In the genomic region with DNA sequence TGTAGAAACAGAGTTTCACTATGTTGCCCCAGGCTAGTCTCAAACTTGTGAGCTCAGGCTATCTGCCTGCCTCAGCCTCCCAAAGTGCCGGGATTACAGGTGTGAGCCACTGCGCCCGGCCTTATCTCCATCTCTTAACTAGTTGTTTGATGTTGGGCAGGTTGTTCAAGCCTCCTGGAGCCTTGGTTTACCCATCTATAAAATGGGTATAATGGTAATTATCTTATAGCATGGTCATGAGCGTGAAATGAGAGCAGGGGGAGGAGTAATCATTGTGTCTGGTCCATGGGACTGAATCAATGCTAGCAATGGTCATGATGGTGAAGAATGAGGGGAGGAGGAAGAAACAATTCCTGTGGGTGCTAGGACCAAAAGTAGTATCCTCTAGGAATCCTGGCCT, we compare ENCODE assay signal across 15 cellular contexts. TPM values are rescaled to one million over a fixed set of nuclear protein-coding genes. Genes with fewer than 3 reads are reported as not detected.
DNase-seq lines count a peak whose midpoint lies in the region; ATAC-seq and TF ChIP-seq lines count a peak whose summit lies in the region.
"Had no signal": no experiment of that assay in that cellular context is flagged by ENCODE, and none has a peak within 500 bp of the region (broad histone marks: within the 10 kb centered on the region; RNA-seq: fewer than 3 reads in every experiment).

No MANE protein-coding gene starts in this region.

- no peak for TF ChIP-seq POLR2A in thyroid gland (IDR thresholded peaks at IDR 0.05)

- H3K9me3 Mint-ChIP-seq in activated naive CD4-positive, alpha-beta T cell treated with anti-CD3 and anti-CD28 coated beads for 36 hours, result no peaks in the 10 kb centered on the region
- peaks cover 0 to 5% of the 10 kb centered on the region in 2 donors for H3K9me3 Mint-ChIP-seq in activated naive CD4-positive, alpha-beta T cell treated with anti-CD3 and anti-CD28 coated beads, Interleukin-2, amount 50 U/mL, for 72 hours
- H3K9me3 Mint-ChIP-seq in activated B cell treated with CpG ODN at 0.5 μM for 24 hours, result no peaks in the 10 kb centered on the region
- H3K9me3 Mint-ChIP-seq: memory B cell had no signal

- H3K4me1 Mint-ChIP-seq in activated naive CD4-positive, alpha-beta T cell treated with anti-CD3 and anti-CD28 coated beads for 36 hours (ENCODE audit: low read depth), result peaks cover 58% of the 10 kb centered on the region
- H3K4me1 Mint-ChIP-seq in activated B cell treated with CpG ODN at 0.5 μM for 24 hours, result peaks cover 79% of the 10 kb centered on the region

- H3K27ac Mint-ChIP-seq in activated naive CD4-positive, alpha-beta T cell treated with anti-CD3 and anti-CD28 coated beads for 36 hours, result peak overlapping the region; percentile 83
- H3K27ac Mint-ChIP-seq in activated naive CD4-positive, alpha-beta T cell treated with anti-CD3 and anti-CD28 coated beads, Interleukin-2, amount 50 U/mL, for 72 hours, result peak overlapping the region in 1 of 2 donors; percentile 98
- peak overlapping the region; percentile 89 for H3K27ac Mint-ChIP-seq in activated B cell treated with CpG ODN at 0.5 μM for 24 hours
- H3K27ac Mint-ChIP-seq: memory B cell had no signal

- H3K4me1 ChIP-seq in hepatocyte (ENCODE audit: insufficient read depth), result peaks cover 25% of the 10 kb centered on the region
- H3K4me1 ChIP-seq in thyroid gland, result peaks cover 33 to 58% of the 10 kb centered on the region in 2 donors

- POLR2A ChIA-PET in activated B cell treated with CpG ODN at 0.5 μM for 24 hours (lab: Charles Lee), result interaction anchor here (0.7 to 36.9 kb wide), 5 partner anchors 15 to 151 kb away, joined by 3 to 1703 read pairs (median 4); no protein-coding TSS in a partner anchor

- no peaks in the 10 kb centered on the region for H3K9me3 ChIP-seq in hepatocyte (ENCODE audit: low read depth)
- no peaks in the 10 kb centered on the region for H3K9me3 ChIP-seq in thyroid gland
- H3K9me3 ChIP-seq: heart right ventricle, tibial nerve had no signal

- H2AFZ ChIP-seq in hepatocyte, result no peak overlapping the region

- DNase-seq in activated naive CD4-positive, alpha-beta T cell treated with anti-CD3 and anti-CD28 coated beads for 36 hours, result no peak
- no peak for DNase-seq in activated naive CD4-positive, alpha-beta T cell treated with anti-CD3 and anti-CD28 coated beads, Interleukin-2, amount 50 U/mL, for 72 hours (ENCODE audit: low spot score in 2 of 2)
- DNase-seq in activated B cell treated with CpG ODN at 0.5 μM for 24 hours, result no peak
- DNase-seq in hepatocyte (ENCODE audit: low spot score), result no peak
- no peak for DNase-seq in thyroid gland
- no peak for DNase-seq in ecto neural progenitor cell (ENCODE audit: low spot score)
- DNase-seq: activated CD4-positive, CD25-positive, alpha-beta regulatory T cell treated with anti-CD3 and anti-CD28 coated beads, Interleukin-2, amount 50 U/mL, for 72 hours; effector CD4-positive, alpha-beta T cell; heart right ventricle; NCI-H510A treated with DMSO at 0.1 percent for 48 hours; SHP77 treated with DMSO at 0.1 percent for 48 hours had no signal

- H3K27ac ChIP-seq in hepatocyte (peak overlapping the region; percentile 83), thyroid gland (peak overlapping the region in 2 of 3 donors; percentile 69 to 72)

- H3K36me3 ChIP-seq in hepatocyte (replicated peaks; ENCODE audit: insufficient read depth, low read depth), result no peaks in the 10 kb centered on the region
- H3K36me3 ChIP-seq in thyroid gland, result no peaks in the 10 kb centered on the region

- H3K27me3 Mint-ChIP-seq in activated naive CD4-positive, alpha-beta T cell treated with anti-CD3 and anti-CD28 coated beads for 36 hours (ENCODE audit: low read depth), result no peaks in the 10 kb centered on the region
- no peaks in the 10 kb centered on the region for H3K27me3 Mint-ChIP-seq in activated B cell treated with CpG ODN at 0.5 μM for 24 hours
- H3K27me3 Mint-ChIP-seq: memory B cell had no signal

- CTCF ChIA-PET in activated naive CD4-positive, alpha-beta T cell treated with anti-CD3 and anti-CD28 coated beads for 36 hours (lab: Charles Lee), result interaction anchor here (0.6 to 1.4 kb wide), 3 partner anchors 12 to 151 kb away, joined by 3 to 4 read pairs (median 3); no protein-coding TSS in a partner anchor
- CTCF ChIA-PET in activated B cell treated with CpG ODN at 0.5 μM for 24 hours (lab: Charles Lee), result interaction anchor here (7.9 kb wide), 1 partner anchor 14 kb away, joined by 70 read pairs; no protein-coding TSS in a partner anchor

- H4K20me1 ChIP-seq in hepatocyte (ENCODE audit: insufficient read depth, poor library complexity, severe bottlenecking), result peaks cover 49% of the 10 kb centered on the region

- intact Hi-C loops in activated naive CD4-positive, alpha-beta T cell treated with anti-CD3 and anti-CD28 coated beads for 36 hours (cut with micrococcal nuclease), result no loop called here
- intact Hi-C loops in activated B cell treated with CpG ODN at 0.5 μM for 24 hours (cut with micrococcal nuclease) (no loop called here), thyroid gland (cut with DNase I) (no loop called here)

- H3K4me3 Mint-ChIP-seq in activated naive CD4-positive, alpha-beta T cell treated with anti-CD3 and anti-CD28 coated beads for 36 hours, result no peak overlapping the region
- H3K4me3 Mint-ChIP-seq in activated B cell treated with CpG ODN at 0.5 μM for 24 hours, result no peak overlapping the region
- H3K4me3 Mint-ChIP-seq: memory B cell had no signal

- ATAC-seq in activated naive CD4-positive, alpha-beta T cell treated with anti-CD3 and anti-CD28 coated beads, Interleukin-2, amount 50 U/mL, for 72 hours, result no peak
- ATAC-seq in activated B cell treated with CpG ODN at 0.5 μM for 24 hours (ENCODE audit: low read depth) (no peak), GM18511 (IDR thresholded peaks at IDR 0.05; ENCODE audit: unreplicated experiment) (no peak), HG03520 (IDR thresholded peaks at IDR 0.05; ENCODE audit: unreplicated experiment) (no peak)

- peaks cover 96% of the 10 kb centered on the region for H3K79me2 ChIP-seq in hepatocyte

- 94% methylated on average over 4 of the region's 4 CpGs for WGBS in hepatocyte (ENCODE audit: low lambda C conversion rate, missing lambda C conversion rate)
- WGBS in thyroid gland, 2 donors, result 99% methylated on average over 4 of the region's 4 CpGs

- H3K4me2 ChIP-seq in hepatocyte, result peak overlapping the region; percentile 64

- no peaks in the 10 kb centered on the region for H3K9me2 ChIP-seq in hepatocyte (replicated peaks; ENCODE audit: insufficient read depth)

- peaks cover 16% of the 10 kb centered on the region for H3K36me3 Mint-ChIP-seq in activated naive CD4-positive, alpha-beta T cell treated with anti-CD3 and anti-CD28 coated beads for 36 hours (ENCODE audit: low read depth)
- H3K36me3 Mint-ChIP-seq in activated naive CD4-positive, alpha-beta T cell treated with anti-CD3 and anti-CD28 coated beads, Interleukin-2, amount 50 U/mL, for 72 hours, result peaks cover 5 to 46% of the 10 kb centered on the region in 2 donors
- H3K36me3 Mint-ChIP-seq in activated B cell treated with CpG ODN at 0.5 μM for 24 hours (ENCODE audit: low read depth), result peaks cover 41% of the 10 kb centered on the region

- H3K4me3 ChIP-seq in hepatocyte (no peak overlapping the region), thyroid gland (replicated peaks in 1 of 3) (no peak overlapping the region)
- H3K4me3 ChIP-seq: heart right ventricle, tibial nerve had no signal

- no peaks in the 10 kb centered on the region for H3K27me3 ChIP-seq in hepatocyte
- H3K27me3 ChIP-seq in thyroid gland, result no peaks in the 10 kb centered on the region
- H3K27me3 ChIP-seq: heart right ventricle, tibial nerve had no signal

- TF ChIP-seq CTCF in activated B cell treated with CpG ODN at 0.5 μM for 24 hours (IDR thresholded peaks at IDR 0.05) (no peak), hepatocyte (IDR thresholded peaks at IDR 0.05; ENCODE audit: poor library complexity) (no peak), thyroid gland (IDR thresholded peaks at IDR 0.05) (no peak)

RNA-seq across cellular contexts. Expression of a gene that starts 32.0 kb away (rescaled TPM):
- total RNA-seq in activated naive CD4-positive, alpha-beta T cell treated with anti-CD3 and anti-CD28 coated beads for 36 hours, result 10 to 100 TPM; 35.1 to 39.2 TPM
- 10 to 100 TPM; 15.4 to 75.9 TPM for total RNA-seq in activated naive CD4-positive, alpha-beta T cell treated with anti-CD3 and anti-CD28 coated beads, Interleukin-2, amount 50 U/mL, for 72 hours
- total RNA-seq in activated B cell treated with CpG ODN at 0.5 μM for 24 hours, result 85.9 and 118 TPM in 2 replicates
- 24.6 and 32.2 TPM in 2 replicates for total RNA-seq in hepatocyte
- polyA plus RNA-seq in hepatocyte, result 24.7 and 26.5 TPM in 2 replicates
- 10 to 100 TPM; 33.6 to 66.5 (median 47.3) TPM for total RNA-seq in thyroid gland
